Comparison of ENCODE assay signal across 10 cellular contexts in the genomic region with DNA sequence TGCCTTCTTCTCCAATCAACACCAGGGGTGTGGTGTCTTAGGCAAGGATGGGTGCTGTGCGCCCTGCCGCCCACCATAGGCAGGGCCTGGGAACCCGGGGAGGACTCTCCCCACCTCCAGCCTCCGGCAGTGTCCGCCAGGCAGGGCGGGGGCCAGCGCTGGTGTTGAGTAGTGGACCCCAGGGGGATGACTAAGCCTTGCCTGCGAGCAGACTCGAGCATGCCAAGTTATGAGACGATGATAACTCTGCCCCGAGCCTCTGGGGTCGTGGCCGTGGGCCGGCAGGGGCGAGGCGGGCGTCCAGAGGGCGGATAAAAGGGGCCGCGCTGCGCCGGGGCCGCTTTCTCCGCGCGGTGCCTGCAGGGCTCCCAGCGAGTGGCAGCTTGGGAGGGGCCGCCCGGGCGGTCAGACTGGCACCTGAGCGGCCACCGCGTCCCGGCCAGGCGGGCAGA. TPM values are rescaled to one million over a fixed set of nuclear protein-coding genes. Genes with fewer than 3 reads are reported as not detected.
DNase-seq lines count a peak whose midpoint lies in the region; ATAC-seq, FAIRE-seq and TF ChIP-seq lines count a peak whose summit lies in the region.
"Had no signal": no experiment of that assay in that cellular context is flagged by ENCODE, and none has a peak within 500 bp of the region (broad histone marks: within the 10 kb centered on the region; RNA-seq: fewer than 3 reads in every experiment).

Gene MEDAG, plus strand, starts transcription at position 340 of the 452 bp plus-strand sequence. CDS start 245 bp downstream, outside the sequence.

- H3K9me1 ChIP-seq in endothelial cell of umbilical vein (replicated peaks; ENCODE audit: control insufficient read depth, extremely low read depth, insufficient read depth, low read length) = no peaks in the 10 kb centered on the region

- no peaks in the 10 kb centered on the region for H3K9me3 ChIP-seq in HUES6 (ENCODE audit: control insufficient read depth, insufficient read depth, low read depth, low read length)
- no peaks in the 10 kb centered on the region for H3K9me3 ChIP-seq in endothelial cell of umbilical vein (replicated peaks; ENCODE audit: control insufficient read depth, insufficient read depth, low read length)
- no peaks in the 10 kb centered on the region for H3K9me3 ChIP-seq in right lobe of liver

- H3K9ac ChIP-seq in HUES6 (ENCODE audit: low read length) (peak within 1 kb of the TSS; percentile 10), endothelial cell of umbilical vein (replicated peaks; ENCODE audit: extremely low read depth, insufficient read depth, low read length) (peak within 1 kb of the TSS; percentile 81)

- no peaks in the 10 kb centered on the region for H3K9me3 Mint-ChIP-seq in stimulated activated effector memory CD8-positive, alpha-beta T cell treated with anti-CD3 and anti-CD28 coated beads, Interleukin-12 subunit alpha, Interleukin-12 subunit beta, amount 100 ng/mL, for 72 hours

- H4K20me1 ChIP-seq in endothelial cell of umbilical vein (replicated peaks; ENCODE audit: control insufficient read depth, extremely low read depth, insufficient read depth, low read length) = no peaks in the 10 kb centered on the region

- dilution Hi-C loops in endothelial cell of umbilical vein (cut with MboI; ENCODE audit: extremely low pct_ligation_motif_present, low sequenced_read_pairs) = no loop called here

- H3K4me1 ChIP-seq in HUES6 (ENCODE audit: control insufficient read depth, insufficient read depth, low read length) = peaks cover 6% of the 10 kb centered on the region; the same call in 1 of the 2 replicates
- H3K4me1 ChIP-seq in endothelial cell of umbilical vein (ENCODE audit: control insufficient read depth, extremely low read depth, insufficient read depth, low read length) = peaks cover 32% of the 10 kb centered on the region
- H3K4me1 ChIP-seq in right lobe of liver = no peaks in the 10 kb centered on the region

- H3K27ac ChIP-seq in HUES6 (ENCODE audit: low read depth, low read length) (no peak within 1 kb of the TSS), endothelial cell of umbilical vein (ENCODE audit: insufficient read depth, low read depth, low read length) (peak within 1 kb of the TSS; percentile 79), right lobe of liver (no peak within 1 kb of the TSS)

- TF ChIP-seq CTCF in endothelial cell of umbilical vein (IDR thresholded peaks at IDR 0.05; ENCODE audit: extremely low read depth in 1 of 2, insufficient read depth in 1 of 2, low read depth in 1 of 2, low read length in 2 of 2) = no peak
- TF ChIP-seq CTCF in right lobe of liver (IDR thresholded peaks at IDR 0.05) = no peak

- intact Hi-C loops in endothelial cell of umbilical vein (cut with micrococcal nuclease) (loop anchor here (1.0 to 2.0 kb wide), 4 partner anchors 41 to 232 kb away; no protein-coding TSS in a partner anchor), right lobe of liver (cut with DNase I) (no loop called here)

- DNase-seq in endothelial cell of umbilical vein (ENCODE audit: low read depth, low spot score) (peak; percentile 85), right lobe of liver (peak in 1 of 3 donors; percentile 38), germinal center (ENCODE audit: low spot score) (no peak), DMS79 treated with DMSO at 0.1 percent for 48 hours (lab: John Stamatoyannopoulos, UW) (no peak), AML-193 (lab: John Stamatoyannopoulos, UW) (no peak)
- no peak for DNase-seq in stimulated activated effector memory CD8-positive, alpha-beta T cell treated with anti-CD3 and anti-CD28 coated beads, Interleukin-12 subunit alpha, Interleukin-12 subunit beta, amount 100 ng/mL, for 72 hours (ENCODE audit: low spot score in 2 of 2)

- ATAC-seq in right lobe of liver (peak; percentile 13 to 73 (median 35)), HG02623 (IDR thresholded peaks at IDR 0.05; ENCODE audit: unreplicated experiment) (no peak)
- no peak for ATAC-seq in stimulated activated effector memory CD8-positive, alpha-beta T cell treated with anti-CD3 and anti-CD28 coated beads, Interleukin-12 subunit alpha, Interleukin-12 subunit beta, amount 100 ng/mL, for 72 hours

- H3K4me3 Mint-ChIP-seq in stimulated activated effector memory CD8-positive, alpha-beta T cell treated with anti-CD3 and anti-CD28 coated beads, Interleukin-12 subunit alpha, Interleukin-12 subunit beta, amount 100 ng/mL, for 72 hours = peak within 1 kb of the TSS; percentile 13

- POLR2A ChIA-PET in endothelial cell of umbilical vein (lab: Charles Lee) = interaction anchor here (1.0 kb wide), 1 partner anchor 27 kb away, joined by 3 read pairs; no protein-coding TSS in a partner anchor

- FAIRE-seq in endothelial cell of umbilical vein (lab: Jason Lieb, UNC) = no peak
- FAIRE-seq: frontal cortex, G401.6 had no signal

- BruUV-seq in endothelial cell of umbilical vein (replicated peaks; lab: Mats Ljungman, UMichigan) = no TSS peak

- CTCF ChIA-PET in endothelial cell of umbilical vein (lab: Charles Lee) = interaction anchor here (0.9 to 3.0 kb wide), 6 partner anchors 25 to 773 kb away, joined by 3 to 13 read pairs (median 6); no protein-coding TSS in a partner anchor

- peak within 1 kb of the TSS; percentile 70 for H2AFZ ChIP-seq in endothelial cell of umbilical vein (ENCODE audit: low read depth, low read length)

- peak within 1 kb of the TSS; percentile 60 for H3K4me3 ChIP-seq in HUES6 (ENCODE audit: low read depth, low read length)
- H3K4me3 ChIP-seq in endothelial cell of umbilical vein (replicated peaks in 1 of 3; ENCODE audit: insufficient read depth in 1 of 3, low read depth in 1 of 3, low read length in 3 of 3) = peak within 1 kb of the TSS; percentile 7 to 43 (median 38)
- H3K4me3 ChIP-seq in right lobe of liver = peak within 1 kb of the TSS in 1 of 3 donors; percentile 3

- TF ChIP-seq POLR2A in endothelial cell of umbilical vein (IDR thresholded peaks at IDR 0.05; ENCODE audit: low read depth, low read length) = peak; percentile 67
- TF ChIP-seq POLR2A in right lobe of liver (IDR thresholded peaks at IDR 0.05) = no peak

- no peaks in the 10 kb centered on the region for H3K36me3 ChIP-seq in HUES6 (ENCODE audit: control insufficient read depth, insufficient read depth, low read length)
- no peaks in the 10 kb centered on the region for H3K36me3 ChIP-seq in endothelial cell of umbilical vein (ENCODE audit: control insufficient read depth in 2 of 2, extremely low read depth in 1 of 2, insufficient read depth in 2 of 2, low read length in 2 of 2)
- H3K36me3 ChIP-seq in right lobe of liver = no peaks in the 10 kb centered on the region

- H3K4me2 ChIP-seq in endothelial cell of umbilical vein (ENCODE audit: insufficient read depth, low read length) = peak within 1 kb of the TSS; percentile 74

- H3K27me3 ChIP-seq in HUES6 (ENCODE audit: control insufficient read depth, insufficient read depth, low read length) (peaks cover 52% of the 10 kb centered on the region), endothelial cell of umbilical vein (ENCODE audit: control insufficient read depth in 2 of 2, insufficient read depth in 2 of 2, low read length in 2 of 2) (no peaks in the 10 kb centered on the region), right lobe of liver (peaks cover 0 to 12% of the 10 kb centered on the region in 2 donors)

- H3K4me1 Mint-ChIP-seq in stimulated activated effector memory CD8-positive, alpha-beta T cell treated with anti-CD3 and anti-CD28 coated beads, Interleukin-12 subunit alpha, Interleukin-12 subunit beta, amount 100 ng/mL, for 72 hours = peaks cover 12% of the 10 kb centered on the region

- H3K79me2 ChIP-seq in endothelial cell of umbilical vein (ENCODE audit: control insufficient read depth, insufficient read depth, low read length) = peaks cover 7% of the 10 kb centered on the region

- no peaks in the 10 kb centered on the region for H3K36me3 Mint-ChIP-seq in stimulated activated effector memory CD8-positive, alpha-beta T cell treated with anti-CD3 and anti-CD28 coated beads, Interleukin-12 subunit alpha, Interleukin-12 subunit beta, amount 100 ng/mL, for 72 hours

- no peak within 1 kb of the TSS for H3K27ac Mint-ChIP-seq in stimulated activated effector memory CD8-positive, alpha-beta T cell treated with anti-CD3 and anti-CD28 coated beads, Interleukin-12 subunit alpha, Interleukin-12 subunit beta, amount 100 ng/mL, for 72 hours

- WGBS in right lobe of liver (ENCODE audit: insufficient coverage, low coverage, low lambda C conversion rate, missing lambda C conversion rate) = 10% methylated on average over 2 of the region's 35 CpGs

TF ChIP-seq in endothelial cell of umbilical vein, 7 proteins besides CTCF, POLR2A, EP300 and RAD21:
- TF ChIP-seq GATA2 (IDR thresholded peaks at IDR 0.05; ENCODE audit: insufficient read depth, insufficient read length, low read depth, low read length) (peak; percentile 44), EZH2 (IDR thresholded peaks at IDR 0.05; ENCODE audit: borderline replicate concordance, low read depth, low read length, severe bottlenecking) (no peak), POLR2AphosphoS5 (IDR thresholded peaks at IDR 0.05; ENCODE audit: insufficient read depth, low read depth, low read length) (peak; percentile 66), FOS (IDR thresholded peaks at IDR 0.05; ENCODE audit: borderline replicate concordance, insufficient read depth, low read length) (peak; percentile 45)
TF ChIP-seq in endothelial cell of umbilical vein: peak in this region for 3.

RNA-seq across cellular contexts. Expression of gene MEDAG, which starts in this region (rescaled TPM):
- total RNA-seq in endothelial cell of umbilical vein = 27.2 and 30.2 TPM in 2 replicates
- polyA plus RNA-seq in endothelial cell of umbilical vein = 23.8 and 27.2 TPM in 2 replicates
- polyA plus RNA-seq in endothelial cell of umbilical vein (2011; cell fraction: cytosol; rRNA removed) = 30.8 and 32.6 TPM in 2 replicates
- 31.0 and 31.2 TPM in 2 replicates for polyA plus RNA-seq in endothelial cell of umbilical vein (2011; cell fraction: nucleus; rRNA removed)
- 54.9 and 80.5 TPM in 2 replicates for polyA plus RNA-seq in endothelial cell of umbilical vein (2012)
- polyA minus RNA-seq in endothelial cell of umbilical vein = 20.8 and 21.5 TPM in 2 replicates
- not detected for polyA minus RNA-seq in endothelial cell of umbilical vein (2011; cell fraction: cytosol; rRNA and poly(A)+ RNA removed)
- 14.2 and 14.3 TPM in 2 replicates for polyA minus RNA-seq in endothelial cell of umbilical vein (2011; cell fraction: nucleus; rRNA and poly(A)+ RNA removed)
- under 1 TPM in 3 of 6 experiments, not detected in 3; 0.24 to 0.44 (median 0.30) TPM for total RNA-seq in right lobe of liver

Comparison
In these comparisons a context has a peak if more than half of its experiments do, and no peak if none do; other contexts are left out.
1. RNA of gene MEDAG (total RNA-seq): 27.2 to 30.2 TPM in endothelial cell of umbilical vein; 0.24 to 0.44 TPM in right lobe of liver; every median in the first group is over 10 times any median in the second.
2. Peak in ATAC-seq in right lobe of liver; RNA of the gene not detected or under 1 TPM.